Comparison of ENCODE assay signal across 1 cellular context in genomic region chr6:146914563-146915483, GRCh38.
TF ChIP-seq lines count a peak whose summit lies in the region.

No MANE protein-coding gene starts in this region.

TF ChIP-seq in SK-N-SH, 30 proteins besides CTCF, POLR2A, EP300 and RAD21 (continued from another document):
- no peak for TF ChIP-seq MXI1 (IDR thresholded peaks at IDR 0.05; ENCODE audit: low read depth, low read length)
- peak; percentile 10; the same call in 1 of the 2 replicates for TF ChIP-seq RCOR1 (IDR thresholded peaks at IDR 0.05; ENCODE audit: low read length)
- peak; percentile 95 for TF ChIP-seq TCF12 (IDR thresholded peaks at IDR 0.05)
- peak; percentile 92 for TF ChIP-seq TEAD4 (IDR thresholded peaks at IDR 0.05; ENCODE audit: borderline replicate concordance, insufficient read depth)
- peak; percentile 84 for TF ChIP-seq NFIC (IDR thresholded peaks at IDR 0.05; ENCODE audit: borderline replicate concordance)
- TF ChIP-seq FOXJ3 (CRISPR knock-in tag; IDR thresholded peaks at IDR 0.05), result no peak
- TF ChIP-seq EZH2phosphoT487 (IDR thresholded peaks at IDR 0.05; ENCODE audit: borderline replicate concordance, low read depth), result no peak
- TF ChIP-seq ELF1 (IDR thresholded peaks at IDR 0.05), result no peak
- TF ChIP-seq ZBTB33 (IDR thresholded peaks at IDR 0.05; ENCODE audit: borderline replicate concordance, low read depth), result peak; percentile 27; the same call in 1 of the 2 replicates
- TF ChIP-seq GABPA (IDR thresholded peaks at IDR 0.05; ENCODE audit: low read depth), result no peak; the same call in 1 of the 2 replicates
- peak; percentile 92 for TF ChIP-seq MEF2A (IDR thresholded peaks at IDR 0.05; ENCODE audit: borderline replicate concordance, low read depth)
- TF ChIP-seq SMC3 (IDR thresholded peaks at IDR 0.05; ENCODE audit: low read depth, low read length), result no peak
- peak; percentile 85 for TF ChIP-seq FOSL2 (IDR thresholded peaks at IDR 0.05; ENCODE audit: borderline replicate concordance, low read depth)
- no peak for TF ChIP-seq SIN3A (IDR thresholded peaks at IDR 0.05; ENCODE audit: borderline replicate concordance, low read depth, low read length)
- peak; percentile 82 for TF ChIP-seq JUND (IDR thresholded peaks at IDR 0.05)
- TF ChIP-seq, protein P1, sequence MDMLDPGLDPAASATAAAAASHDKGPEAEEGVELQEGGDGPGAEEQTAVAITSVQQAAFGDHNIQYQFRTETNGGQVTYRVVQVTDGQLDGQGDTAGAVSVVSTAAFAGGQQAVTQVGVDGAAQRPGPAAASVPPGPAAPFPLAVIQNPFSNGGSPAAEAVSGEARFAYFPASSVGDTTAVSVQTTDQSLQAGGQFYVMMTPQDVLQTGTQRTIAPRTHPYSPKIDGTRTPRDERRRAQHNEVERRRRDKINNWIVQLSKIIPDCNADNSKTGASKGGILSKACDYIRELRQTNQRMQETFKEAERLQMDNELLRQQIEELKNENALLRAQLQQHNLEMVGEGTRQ (IDR thresholded peaks at IDR 0.05; ENCODE audit: borderline replicate concordance, low read depth, low read length), result no peak
- TF ChIP-seq, protein P2, sequence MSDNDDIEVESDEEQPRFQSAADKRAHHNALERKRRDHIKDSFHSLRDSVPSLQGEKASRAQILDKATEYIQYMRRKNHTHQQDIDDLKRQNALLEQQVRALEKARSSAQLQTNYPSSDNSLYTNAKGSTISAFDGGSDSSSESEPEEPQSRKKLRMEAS (IDR thresholded peaks at IDR 0.05; ENCODE audit: low read depth), result no peak
- no peak for TF ChIP-seq CHD2 (IDR thresholded peaks at IDR 0.05; ENCODE audit: low read length, partially characterized antibody)
- TF ChIP-seq IRF3 (IDR thresholded peaks at IDR 0.05; ENCODE audit: low read depth, low read length), result no peak
- no peak; the same call in 1 of the 2 replicates for TF ChIP-seq TAF1 (IDR thresholded peaks at IDR 0.05; ENCODE audit: borderline replicate concordance, low read depth, low read length)
- no peak for TF ChIP-seq NRF1 (IDR thresholded peaks at IDR 0.05; ENCODE audit: low read depth, low read length)
- TF ChIP-seq RXRA (IDR thresholded peaks at IDR 0.05; ENCODE audit: borderline replicate concordance, low read depth), result peak; percentile 85
- TF ChIP-seq, protein P3, sequence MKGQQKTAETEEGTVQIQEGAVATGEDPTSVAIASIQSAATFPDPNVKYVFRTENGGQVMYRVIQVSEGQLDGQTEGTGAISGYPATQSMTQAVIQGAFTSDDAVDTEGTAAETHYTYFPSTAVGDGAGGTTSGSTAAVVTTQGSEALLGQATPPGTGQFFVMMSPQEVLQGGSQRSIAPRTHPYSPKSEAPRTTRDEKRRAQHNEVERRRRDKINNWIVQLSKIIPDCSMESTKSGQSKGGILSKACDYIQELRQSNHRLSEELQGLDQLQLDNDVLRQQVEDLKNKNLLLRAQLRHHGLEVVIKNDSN (IDR thresholded peaks at IDR 0.05; ENCODE audit: borderline replicate concordance, low read depth), result no peak
- TF ChIP-seq GATA2 (CRISPR knock-in tag; IDR thresholded peaks at IDR 0.05), result peak; percentile 48; the same call in 1 of the 2 replicates
- TF ChIP-seq RFX5 (IDR thresholded peaks at IDR 0.05; ENCODE audit: low read length), result no peak
- peak; percentile 88 for TF ChIP-seq FOXM1 (IDR thresholded peaks at IDR 0.05; ENCODE audit: low read depth)
TF ChIP-seq in SK-N-SH: peak in this region for 13.
